ENCODE assay signal across 19 cellular contexts in genomic region chr14:93745603-93746273, GRCh38. TPM values are rescaled to one million over a fixed set of nuclear protein-coding genes. Genes with fewer than 3 reads are reported as not detected.
DNase-seq lines count a peak whose midpoint lies in the region; ATAC-seq and TF ChIP-seq lines count a peak whose summit lies in the region.
"Had no signal": no experiment of that assay in that cellular context is flagged by ENCODE, and none has a peak within 500 bp of the region (broad histone marks: within the 10 kb centered on the region; RNA-seq: fewer than 3 reads in every experiment).

No MANE protein-coding gene starts in this region.

- H3K36me3 ChIP-seq in GM23338 (ENCODE audit: insufficient read depth): no peaks in the 10 kb centered on the region
- no peaks in the 10 kb centered on the region for H3K36me3 ChIP-seq in iPS-20b (ENCODE audit: insufficient read depth, low read depth, low read length)
- H3K36me3 ChIP-seq: SJSA1 had no signal

- no peak for DNase-seq in GM23338 (ENCODE audit: low spot score)
- no peak for DNase-seq in WTC11 (ENCODE audit: low spot score)
- DNase-seq in retina: peak; percentile 37
- no peak for DNase-seq in NCI-H774 (lab: John Stamatoyannopoulos, UW)
- DNase-seq: DMS 273 treated with DMSO at 0.1 percent for 48 hours, GDM1, HCEC 1CT, NCI-H1417 treated with DMSO at 0.1 percent for 48 hours, NCI-H2029, NCI-H2171, NCI-H446 treated with DMSO at 0.1 percent for 48 hours, NCI-H748 treated with DMSO at 0.1 percent for 48 hours, PC-9 had no signal

- no peaks in the 10 kb centered on the region for H4K20me1 ChIP-seq in GM23338 (replicated peaks; ENCODE audit: insufficient read depth)

- no peak overlapping the region for H3K4me2 ChIP-seq in GM23338
- H3K4me2 ChIP-seq: PC-9 had no signal

- H2AFZ ChIP-seq in GM23338: no peak overlapping the region
- H2AFZ ChIP-seq: PC-9 had no signal

- H3K27ac ChIP-seq in GM23338 (ENCODE audit: low read depth) (no peak overlapping the region), iPS-20b (ENCODE audit: low read length) (no peak overlapping the region)
- H3K27ac ChIP-seq: PC-9, SJSA1 had no signal

- H3K4me1 Mint-ChIP-seq in GM23338 (peaks cover 25% of the 10 kb centered on the region), WTC11 (peaks cover 27% of the 10 kb centered on the region)
- H3K4me1 Mint-ChIP-seq: CD14-positive monocyte had no signal

- H3K4me3 ChIP-seq in GM23338 (no peak overlapping the region), iPS-20b (ENCODE audit: low read length) (no peak overlapping the region)
- H3K4me3 ChIP-seq: PC-9, SJSA1 had no signal

- TF ChIP-seq CTCF in GM23338 (conservative IDR thresholded peaks at IDR 0.05; ENCODE audit: low read depth in 2 of 2) (no peak), WTC11 (IDR thresholded peaks at IDR 0.05) (no peak)

- H3K27me3 ChIP-seq in GM23338 (ENCODE audit: insufficient read depth) (no peaks in the 10 kb centered on the region), iPS-20b (ENCODE audit: insufficient read depth, low read length) (no peaks in the 10 kb centered on the region)
- H3K27me3 ChIP-seq: SJSA1 had no signal

- no peaks in the 10 kb centered on the region for H3K9me3 ChIP-seq in iPS-20b (ENCODE audit: insufficient read depth, low read depth, low read length)
- H3K9me3 ChIP-seq: SJSA1 had no signal

- POLR2A ChIA-PET in WTC11 (lab: Charles Lee): no interaction called here

- H3K27me3 Mint-ChIP-seq in GM23338 (ENCODE audit: insufficient read depth, low read depth, poor library complexity) (peaks cover 6% of the 10 kb centered on the region), WTC11 (ENCODE audit: low read depth) (no peaks in the 10 kb centered on the region)

- H3K79me2 ChIP-seq in GM23338 (replicated peaks; ENCODE audit: insufficient read depth): no peaks in the 10 kb centered on the region

- H3K36me3 Mint-ChIP-seq in GM23338 (ENCODE audit: low read depth) (no peaks in the 10 kb centered on the region), WTC11 (no peaks in the 10 kb centered on the region; the same call in 1 of the 2 replicates)
- H3K36me3 Mint-ChIP-seq: CD14-positive monocyte had no signal

- no peak overlapping the region for H3K4me3 Mint-ChIP-seq in GM23338
- no peak overlapping the region for H3K4me3 Mint-ChIP-seq in WTC11
- H3K4me3 Mint-ChIP-seq: CD14-positive monocyte had no signal

- ATAC-seq in GM23338 (peak; percentile 18), WTC11 (peak; percentile 33), HG03432 (IDR thresholded peaks at IDR 0.05; ENCODE audit: unreplicated experiment) (no peak), GM21526 (IDR thresholded peaks at IDR 0.05; ENCODE audit: low FRiP score, unreplicated experiment) (no peak), GM21576 (IDR thresholded peaks at IDR 0.05; ENCODE audit: unreplicated experiment) (no peak)

- H3K9me3 Mint-ChIP-seq in GM23338: no peaks in the 10 kb centered on the region
- H3K9me3 Mint-ChIP-seq in WTC11: peaks cover 5% of the 10 kb centered on the region

- no peak overlapping the region for H3K27ac Mint-ChIP-seq in GM23338
- H3K27ac Mint-ChIP-seq in WTC11: no peak overlapping the region
- H3K27ac Mint-ChIP-seq: CD14-positive monocyte had no signal

- 0 out of 2 replicates have a peak overlapping the region, but pooled peaks have one; percentile 6 for H3K9ac ChIP-seq in iPS-20b (ENCODE audit: low read depth, low read length)

- CTCF ChIA-PET in WTC11 (lab: Charles Lee): interaction anchor here (1.0 to 1.5 kb wide), 3 partner anchors 31 to 57 kb away, joined by 3 to 4 read pairs (median 3); partner anchors contain the start of gene PRIMA1

- H3K9me2 ChIP-seq in GM23338 (ENCODE audit: insufficient read depth): no peaks in the 10 kb centered on the region

- no peaks in the 10 kb centered on the region for H3F3A ChIP-seq in GM23338 (replicated peaks; ENCODE audit: low read depth)

- H3K4me1 ChIP-seq in GM23338 (ENCODE audit: insufficient read depth) (peaks cover 3% of the 10 kb centered on the region), iPS-20b (ENCODE audit: insufficient read depth, low read length) (no peaks in the 10 kb centered on the region)
- H3K4me1 ChIP-seq: SJSA1 had no signal

TF ChIP-seq in GM23338, 12 proteins besides CTCF, POLR2A, EP300 and RAD21 (continues in another document):
- no peak for TF ChIP-seq EZH2 (IDR thresholded peaks at IDR 0.05; ENCODE audit: low read depth, unreplicated experiment)
- TF ChIP-seq REST (IDR thresholded peaks at IDR 0.05; ENCODE audit: unreplicated experiment): no peak
- no peak for TF ChIP-seq CREB1 (CRISPR knock-in tag; IDR thresholded peaks at IDR 0.05; ENCODE audit: low read depth)
- TF ChIP-seq EZH2phosphoT487 (IDR thresholded peaks at IDR 0.05; ENCODE audit: unreplicated experiment): no peak
- no peak for TF ChIP-seq POLR2AphosphoS5 (IDR thresholded peaks at IDR 0.05; ENCODE audit: low read depth)

TF ChIP-seq in WTC11, 78 proteins besides CTCF, POLR2A, EP300 and RAD21 (continues in another document):
- TF ChIP-seq MLX (CRISPR knock-in tag; IDR thresholded peaks at IDR 0.05): no peak
- TF ChIP-seq FOXK1 (CRISPR knock-in tag; IDR thresholded peaks at IDR 0.05): no peak
- no peak for TF ChIP-seq ZNF121 (CRISPR knock-in tag; IDR thresholded peaks at IDR 0.05)
- no peak for TF ChIP-seq OVOL2 (CRISPR knock-in tag; IDR thresholded peaks at IDR 0.05; ENCODE audit: borderline replicate concordance)
- no peak for TF ChIP-seq ERG (CRISPR knock-in tag; IDR thresholded peaks at IDR 0.05)
- TF ChIP-seq FOXP1 (CRISPR knock-in tag; IDR thresholded peaks at IDR 0.05; ENCODE audit: borderline replicate concordance): no peak
- no peak for TF ChIP-seq ZBTB21 (CRISPR knock-in tag; IDR thresholded peaks at IDR 0.05; ENCODE audit: borderline replicate concordance)
- no peak for TF ChIP-seq ATF6 (CRISPR knock-in tag; IDR thresholded peaks at IDR 0.05)
- no peak for TF ChIP-seq ATF1 (CRISPR knock-in tag; IDR thresholded peaks at IDR 0.05)
- TF ChIP-seq ZNF532 (CRISPR knock-in tag; IDR thresholded peaks at IDR 0.05; ENCODE audit: borderline replicate concordance): no peak

RNA-seq across cellular contexts. Expression of gene PRIMA1, which starts 42.5 kb away (rescaled TPM):
- total RNA-seq in GM23338 (2014; rRNA removed; shearing (Covaris generic)): 3.3 and 3.5 TPM in 2 replicates
- polyA plus RNA-seq in GM23338 (2016; fragmentation: Nextera tagmentation; extraction: Ambion mirVana): 1.2 and 2.1 TPM in 2 replicates
- 3.9 to 4.9 TPM (median 4.1 TPM) in 3 replicates for total RNA-seq in WTC11 (2021)
- total RNA-seq: PC-9, SJSA1 had no signal
- polyA plus RNA-seq: CD14-positive monocyte had no signal

Comparison
In these comparisons a context has a peak if more than half of its experiments do, and no peak if none do; other contexts are left out.
1. ATAC-seq: peak in GM23338 (single experiment) and WTC11 (single experiment); none in HG03432 (single experiment), GM21526 (single experiment) and GM21576 (single experiment).